In genomic region chr5:126780165-126780827, GRCh38 we compare ENCODE assay signal across 8 cellular contexts. TPM values are rescaled to one million over a fixed set of nuclear protein-coding genes. Genes with fewer than 3 reads are reported as not detected.
DNase-seq lines count a peak whose midpoint lies in the region; ATAC-seq and TF ChIP-seq lines count a peak whose summit lies in the region.

No MANE protein-coding gene starts in this region.

- H3K4me3 Mint-ChIP-seq in IgD-negative memory B cell = peak overlapping the region; percentile 94 to 99 (median 96)
- H3K4me3 Mint-ChIP-seq in stimulated activated naive B cell treated with anti-CD40 and anti-IgM and Interleukin-4, amounts not matched to agents 10 μg/mL and 1 μg/mL and 100 μg/mL, for 72 hours = peak overlapping the region in 1 of 2 donors; percentile 98

- peaks cover 32% of the 10 kb centered on the region for H3K36me3 ChIP-seq in RWPE2 (ENCODE audit: low read depth)
- peaks cover 24% of the 10 kb centered on the region; the same call in 1 of the 2 replicates for H3K36me3 ChIP-seq in iPS-20b (ENCODE audit: insufficient read depth, low read depth, low read length)

- DNase-seq in EL (peak; percentile 77), RWPE2 (ENCODE audit: low spot score) (no peak), amygdala (lab: John Stamatoyannopoulos, UW) (peak in 30 of 56 donors; percentile 1 to 68 (median 14))
- DNase-seq in stimulated activated CD4-positive, alpha-beta T cell treated with anti-CD3 and anti-CD28 coated beads, Interleukin-1b, Interleukin-23, amount 100 ng/mL, for 48 hours = peak; percentile 34
- no peak for DNase-seq in stimulated activated naive B cell treated with anti-CD40 and anti-IgM and Interleukin-4, amounts not matched to agents 10 μg/mL and 1 μg/mL and 100 μg/mL, for 72 hours

- no peaks in the 10 kb centered on the region for H3K9me3 ChIP-seq in RWPE2 (ENCODE audit: severe bottlenecking)
- H3K9me3 ChIP-seq in iPS-20b (ENCODE audit: insufficient read depth, low read depth, low read length) = no peaks in the 10 kb centered on the region

- H3K9me3 Mint-ChIP-seq in IgD-negative memory B cell = no peaks in the 10 kb centered on the region
- no peaks in the 10 kb centered on the region for H3K9me3 Mint-ChIP-seq in stimulated activated naive B cell treated with anti-CD40 and anti-IgM and Interleukin-4, amounts not matched to agents 10 μg/mL and 1 μg/mL and 100 μg/mL, for 72 hours

- H3K27ac ChIP-seq in RWPE2 (ENCODE audit: poor library complexity, severe bottlenecking) (no peak overlapping the region), iPS-20b (ENCODE audit: low read length) (no peak overlapping the region)

- H3K27me3 ChIP-seq in RWPE2 (ENCODE audit: insufficient read depth, poor library complexity, severe bottlenecking) = no peaks in the 10 kb centered on the region
- H3K27me3 ChIP-seq in iPS-20b (ENCODE audit: insufficient read depth, low read length) = no peaks in the 10 kb centered on the region

- ATAC-seq in RWPE2 (ENCODE audit: low read depth) (no peak), GM19035 (IDR thresholded peaks at IDR 0.05; ENCODE audit: unreplicated experiment) (no peak)
- no peak for ATAC-seq in stimulated activated naive B cell treated with anti-CD40 and anti-IgM and Interleukin-4, amounts not matched to agents 10 μg/mL and 1 μg/mL and 100 μg/mL, for 72 hours (replicated peaks)

- H3K4me1 ChIP-seq in RWPE2 (ENCODE audit: insufficient read depth, poor library complexity, severe bottlenecking) (peaks cover 20% of the 10 kb centered on the region), iPS-20b (ENCODE audit: insufficient read depth, low read length) (peaks cover 18% of the 10 kb centered on the region)

- no peaks in the 10 kb centered on the region for H3K27me3 Mint-ChIP-seq in IgD-negative memory B cell
- no peaks in the 10 kb centered on the region for H3K27me3 Mint-ChIP-seq in stimulated activated naive B cell treated with anti-CD40 and anti-IgM and Interleukin-4, amounts not matched to agents 10 μg/mL and 1 μg/mL and 100 μg/mL, for 72 hours

- TF ChIP-seq CTCF in RWPE2 (IDR thresholded peaks at IDR 0.05; ENCODE audit: poor library complexity, severe bottlenecking) = peak; percentile 90

- H3K27ac Mint-ChIP-seq in IgD-negative memory B cell = peak overlapping the region; percentile 95 to 96 (median 96)
- H3K27ac Mint-ChIP-seq in stimulated activated naive B cell treated with anti-CD40 and anti-IgM and Interleukin-4, amounts not matched to agents 10 μg/mL and 1 μg/mL and 100 μg/mL, for 72 hours = no peak overlapping the region

- no peak overlapping the region for H3K9ac ChIP-seq in iPS-20b (ENCODE audit: low read depth, low read length)

- H3K4me1 Mint-ChIP-seq in IgD-negative memory B cell = peaks cover 28 to 34% (median 31%) of the 10 kb centered on the region in 3 donors
- H3K4me1 Mint-ChIP-seq in stimulated activated naive B cell treated with anti-CD40 and anti-IgM and Interleukin-4, amounts not matched to agents 10 μg/mL and 1 μg/mL and 100 μg/mL, for 72 hours = peaks cover 7 to 26% of the 10 kb centered on the region in 2 donors

- H3K4me3 ChIP-seq in RWPE2 (ENCODE audit: severe bottlenecking) = no peak overlapping the region
- peak overlapping the region; percentile 57 for H3K4me3 ChIP-seq in iPS-20b (ENCODE audit: low read length)

- peaks cover 3% of the 10 kb centered on the region for H3K36me3 Mint-ChIP-seq in IgD-negative memory B cell
- H3K36me3 Mint-ChIP-seq in stimulated activated naive B cell treated with anti-CD40 and anti-IgM and Interleukin-4, amounts not matched to agents 10 μg/mL and 1 μg/mL and 100 μg/mL, for 72 hours = peaks cover 8 to 11% of the 10 kb centered on the region in 2 donors

RNA-seq across cellular contexts. Expression of gene LMNB1, which starts 3.4 kb away (rescaled TPM):
- polyA plus RNA-seq in IgD-negative memory B cell = 8.4 TPM

Comparison
In these comparisons a context has a peak if more than half of its experiments do, and no peak if none do; other contexts are left out.
1. DNase-seq: peak in EL (single experiment), amygdala (30 of 56) and stimulated activated CD4-positive, alpha-beta T cell treated with anti-CD3 and anti-CD28 coated beads, Interleukin-1b, Interleukin-23, amount 100 ng/mL, for 48 hours (single experiment); none in RWPE2 (single experiment) and stimulated activated naive B cell treated with anti-CD40 and anti-IgM and Interleukin-4, amounts not matched to agents 10 μg/mL and 1 μg/mL and 100 μg/mL, for 72 hours (single experiment).